20 cellular contexts compared by ENCODE assay signal in genomic region chr14:106204063-106204462, GRCh38.
"Had no signal": no experiment of that assay in that cellular context is flagged by ENCODE, and none has a peak within 500 bp of the region (broad histone marks: within the 10 kb centered on the region; RNA-seq: fewer than 3 reads in every experiment).

No MANE protein-coding gene starts in this region.

- H3K27ac Mint-ChIP-seq: dendritic cell treated with granulocyte-macrophage colony-stimulating factor and Interleukin-4, amounts not matched to agents 40 ng/mL and 50 ng/mL, for 4 days; natural killer cell treated with Interleukin-12 subunit alpha and Interleukin-12 subunit beta and Interleukin-15 and Interleukin-18, amount 100 ng/mL, for 72 hours; neural progenitor cell; type B pancreatic cell had no signal

- H3K27me3 Mint-ChIP-seq: dendritic cell treated with granulocyte-macrophage colony-stimulating factor and Interleukin-4, amounts not matched to agents 40 ng/mL and 50 ng/mL, for 4 days; type B pancreatic cell had no signal

- H3K27ac ChIP-seq: hepatocyte, neural progenitor cell, ovary, right atrium auricular region, thyroid gland, uterus had no signal

- H3K4me1 Mint-ChIP-seq: neural progenitor cell had no signal

- DNase-seq: erythroblast; foreskin melanocyte; head of caudate nucleus; left colon; left ventricle myocardium superior; mesenchymal stem cell; midbrain; nucleus accumbens; ovary; small intestine; stimulated activated CD4-positive, alpha-beta T cell treated with anti-CD3 and anti-CD28 coated beads, Interleukin-12 subunit alpha, Interleukin-12 subunit beta, amount 100 ng/mL, for 4 hours; stimulated activated naive CD4-positive, alpha-beta T cell; thyroid gland; uterus had no signal

- ATAC-seq: left colon; left ventricle myocardium superior; natural killer cell treated with Interleukin-12 subunit alpha and Interleukin-12 subunit beta and Interleukin-15 and Interleukin-18, amount 100 ng/mL, for 72 hours had no signal

- H3K36me3 Mint-ChIP-seq: natural killer cell treated with Interleukin-12 subunit alpha and Interleukin-12 subunit beta and Interleukin-15 and Interleukin-18, amount 100 ng/mL, for 72 hours; neural progenitor cell; type B pancreatic cell had no signal

- H3K9me3 Mint-ChIP-seq: dendritic cell treated with granulocyte-macrophage colony-stimulating factor and Interleukin-4, amounts not matched to agents 40 ng/mL and 50 ng/mL, for 4 days; natural killer cell treated with Interleukin-12 subunit alpha and Interleukin-12 subunit beta and Interleukin-15 and Interleukin-18, amount 100 ng/mL, for 72 hours had no signal

- H3K4me3 Mint-ChIP-seq: dendritic cell treated with granulocyte-macrophage colony-stimulating factor and Interleukin-4, amounts not matched to agents 40 ng/mL and 50 ng/mL, for 4 days; natural killer cell treated with Interleukin-12 subunit alpha and Interleukin-12 subunit beta and Interleukin-15 and Interleukin-18, amount 100 ng/mL, for 72 hours; neural progenitor cell; type B pancreatic cell had no signal
